Comparison of ENCODE assay signal across 24 cellular contexts in genomic region chr20:30910937-30911725, GRCh38.
"Had no signal": no experiment of that assay in that cellular context is flagged by ENCODE, and none has a peak within 500 bp of the region (broad histone marks: within the 10 kb centered on the region; RNA-seq: fewer than 3 reads in every experiment).

No MANE protein-coding gene starts in this region.

- H3K27ac Mint-ChIP-seq: activated CD4-positive, alpha-beta T cell treated with anti-CD3 and anti-CD28 coated beads, Interleukin-2, amount 10 ng/mL, durations not matched to agents 24 days and 14 days; activated CD8-positive, alpha-beta memory T cell treated with anti-CD3 and anti-CD28 coated beads, Interleukin-2, amount 10 ng/mL, durations not matched to agents 7 days and 5 days; activated naive CD4-positive, alpha-beta T cell treated with anti-CD3 and anti-CD28 coated beads, Interleukin-2, amount 50 U/mL, for 72 hours; activated naive CD8-positive, alpha-beta T cell treated with anti-CD3 and anti-CD28 coated beads, Interleukin-2, amount 50 U/mL, for 24 hours; activated T-cell treated with anti-CD3 and anti-CD28 coated beads, Interleukin-2, amount 50 U/mL, for 24 hours; brain; T-helper 2 cell treated with Interferon-gamma antibody and Interleukin-4, amounts not matched to agents 5 μg/mL and 100 μg/mL, for 36 hours had no signal

- ATAC-seq: activated CD8-positive, alpha-beta memory T cell treated with anti-CD3 and anti-CD28 coated beads, Interleukin-2, amount 10 ng/mL, durations not matched to agents 7 days and 5 days; activated naive CD4-positive, alpha-beta T cell treated with anti-CD3 and anti-CD28 coated beads, Interleukin-2, amount 50 U/mL, for 72 hours; activated naive CD8-positive, alpha-beta T cell treated with anti-CD3 and anti-CD28 coated beads, Interleukin-2, amount 50 U/mL, for 24 hours had no signal

- H3K4me1 ChIP-seq: ascending aorta had no signal

- H3K27me3 ChIP-seq: ascending aorta, cardiac muscle cell had no signal

- H3K9me3 ChIP-seq: ascending aorta had no signal

- H3K9ac ChIP-seq: KMS-11 had no signal

- H3K4me3 Mint-ChIP-seq: activated CD8-positive, alpha-beta memory T cell treated with anti-CD3 and anti-CD28 coated beads, Interleukin-2, amount 10 ng/mL, durations not matched to agents 7 days and 5 days; activated naive CD8-positive, alpha-beta T cell treated with anti-CD3 and anti-CD28 coated beads, Interleukin-2, amount 50 U/mL, for 24 hours; activated T-cell treated with anti-CD3 and anti-CD28 coated beads, Interleukin-2, amount 50 U/mL, for 24 hours; brain; T-helper 2 cell treated with Interferon-gamma antibody and Interleukin-4, amounts not matched to agents 5 μg/mL and 100 μg/mL, for 36 hours had no signal

- H3K4me3 ChIP-seq: ascending aorta, SK-N-MC had no signal

- DNase-seq: activated CD4-positive, alpha-beta T cell treated with anti-CD3 and anti-CD28 coated beads for 1 hour; activated CD4-positive, alpha-beta T cell treated with anti-CD3 and anti-CD28 coated beads, Interleukin-2, amount 10 ng/mL, durations not matched to agents 24 days and 14 days; activated CD4-positive, alpha-beta T cell treated with anti-CD3 and anti-CD28 coated beads, Interleukin-2, amount 50 U/mL, for 48 hours; activated CD8-positive, alpha-beta memory T cell treated with anti-CD3 and anti-CD28 coated beads, Interleukin-2, amount 10 ng/mL, durations not matched to agents 7 days and 5 days; activated effector memory CD4-positive, alpha-beta T cell treated with anti-CD3 and anti-CD28 coated beads, Interleukin-2, amount 50 U/mL, for 16 hours; activated naive CD4-positive, alpha-beta T cell treated with Interleukin-2 at 50 U/mL for 16 hours; activated naive CD8-positive, alpha-beta T cell treated with anti-CD3 and anti-CD28 coated beads, Interleukin-2, amount 50 U/mL, for 24 hours; activated T-cell treated with anti-CD3 and anti-CD28 coated beads, Interleukin-2, amount 50 U/mL, for 24 hours; amniotic stem cell; NCI-H1092; NCI-H2029; NCI-H2107; NCI-H345; NCI-H510A; NCI-H82; NK-92 treated with Interleukin-12 subunit alpha and Interleukin-12 subunit beta, amount 100 ng/mL, for 24 hours; SW 1271 had no signal

- H3K27ac ChIP-seq: ascending aorta, cardiac muscle cell, KMS-11, SK-N-MC had no signal

- H3K4me2 ChIP-seq: KMS-11 had no signal

- H3K36me3 Mint-ChIP-seq: brain had no signal

- H3K4me1 Mint-ChIP-seq: brain had no signal

- H3K36me3 ChIP-seq: ascending aorta, cardiac muscle cell had no signal
